In genomic region chr18:42328931-42329330, GRCh38 we compare ENCODE assay signal across 35 cellular contexts.
"Had no signal": no experiment of that assay in that cellular context is flagged by ENCODE, and none has a peak within 500 bp of the region (broad histone marks: within the 10 kb centered on the region; RNA-seq: fewer than 3 reads in every experiment).

No MANE protein-coding gene starts in this region.

- H3K4me3 ChIP-seq: adrenal gland, ascending aorta, body of pancreas, breast epithelium, cardiac muscle cell had no signal

- ATAC-seq: activated naive CD4-positive, alpha-beta T cell treated with anti-CD3 and anti-CD28 coated beads, Interleukin-2, amount 50 U/mL, for 72 hours; activated naive CD8-positive, alpha-beta T cell treated with anti-CD3 and anti-CD28 coated beads, Interleukin-2, amount 50 U/mL, for 24 hours; activated T-cell treated with anti-CD3 and anti-CD28 coated beads, Interleukin-2, amount 50 U/mL, for 4 hours; activated T-cell treated with anti-CD3 and anti-CD28 coated beads, Interleukin-2, amount 50 U/mL, for 72 hours; activated T-helper 17 cell treated with anti-CD3 and anti-CD28 coated beads, Interleukin-2, amount 50 U/mL, for 72 hours; body of pancreas had no signal

- H3K9me3 ChIP-seq: adrenal gland, ascending aorta, body of pancreas, breast epithelium had no signal

- H3K4me1 ChIP-seq: adrenal gland, ascending aorta, body of pancreas, breast epithelium had no signal

- H3K36me3 ChIP-seq: adrenal gland, ascending aorta, brain microvascular endothelial cell, breast epithelium, cardiac muscle cell had no signal

- H3K27ac ChIP-seq: adrenal gland, ascending aorta, body of pancreas, brain microvascular endothelial cell, breast epithelium, cardiac muscle cell had no signal

- H3K27me3 ChIP-seq: adrenal gland, ascending aorta, body of pancreas, brain microvascular endothelial cell, breast epithelium, cardiac muscle cell had no signal

- DNase-seq: activated effector memory CD4-positive, alpha-beta T cell treated with anti-CD3 and anti-CD28 coated beads, Interleukin-2, amount 50 U/mL, for 16 hours; activated effector memory CD4-positive, alpha-beta T cell treated with Interleukin-2 at 50 U/mL for 16 hours; activated gamma-delta T cell; activated gamma-delta T cell treated with Interleukin-2 at 50 U/mL for 16 hours; activated naive CD4-positive, alpha-beta T cell; activated naive CD4-positive, alpha-beta T cell treated with anti-CD3 and anti-CD28 coated beads for 36 hours; activated naive CD4-positive, alpha-beta T cell treated with anti-CD3 and anti-CD28 coated beads, Interleukin-2, amount 10 ng/mL, durations not matched to agents 7 days and 5 days; activated naive CD4-positive, alpha-beta T cell treated with anti-CD3 and anti-CD28 coated beads, Interleukin-2, amount 50 U/mL, for 16 hours; activated naive CD4-positive, alpha-beta T cell treated with Interleukin-2 at 50 U/mL for 16 hours; activated naive CD8-positive, alpha-beta T cell treated with anti-CD3 and anti-CD28 coated beads for 36 hours; activated naive CD8-positive, alpha-beta T cell treated with anti-CD3 and anti-CD28 coated beads, Interleukin-2, amount 10 ng/mL, durations not matched to agents 7 days and 5 days; activated naive CD8-positive, alpha-beta T cell treated with anti-CD3 and anti-CD28 coated beads, Interleukin-2, amount 50 U/mL, for 24 hours; activated T-cell treated with anti-CD3 and anti-CD28 coated beads for 4 hours; activated T-cell treated with anti-CD3 and anti-CD28 coated beads, Interleukin-2, amount 50 U/mL, for 1 hour; activated T-cell treated with anti-CD3 and anti-CD28 coated beads, Interleukin-2, amount 50 U/mL, for 24 hours; activated T-cell treated with anti-CD3 and anti-CD28 coated beads, Interleukin-2, amount 50 U/mL, for 4 hours; activated T-cell treated with anti-CD3 and anti-CD28 coated beads, Interleukin-2, amount 50 U/mL, for 48 hours; activated T-cell treated with anti-CD3 and anti-CD28 coated beads, Interleukin-2, amount 50 U/mL, for 72 hours; adrenal gland; amniotic stem cell; amygdala; anterior cingulate cortex; aorta; body of pancreas; brain microvascular endothelial cell; caudate nucleus; central memory CD4-positive, alpha-beta T cell; cerebellar nuclear complex had no signal

- FAIRE-seq: astrocyte, bronchial epithelial cell had no signal
